Comparison of ENCODE assay signal across 16 cellular contexts in genomic region chr4:20638825-20639224, GRCh38.
"Had no signal": no experiment of that assay in that cellular context is flagged by ENCODE, and none has a peak within 500 bp of the region (broad histone marks: within the 10 kb centered on the region; RNA-seq: fewer than 3 reads in every experiment).

No MANE protein-coding gene starts in this region.

- H3K27ac ChIP-seq: adrenal gland, gastrocnemius medialis, left lung, tibial artery had no signal

- H3K27me3 ChIP-seq: adrenal gland, gastrocnemius medialis, left lung, tibial artery had no signal

- ATAC-seq: activated CD4-positive, alpha-beta T cell treated with anti-CD3 and anti-CD28 coated beads for 36 hours; gastrocnemius medialis; left lung; WTC11 had no signal

- H3K9me3 ChIP-seq: adrenal gland, gastrocnemius medialis, left lung, tibial artery had no signal

- H3K4me1 ChIP-seq: adrenal gland, gastrocnemius medialis, left lung had no signal

- DNase-seq: activated CD4-positive, alpha-beta T cell treated with anti-CD3 and anti-CD28 coated beads for 36 hours; activated CD4-positive, alpha-beta T cell treated with anti-CD3 and anti-CD28 coated beads, Interleukin-2, amount 50 U/mL, for 48 hours; activated gamma-delta T cell; adrenal gland; cerebellar nuclear complex; cortex of kidney; gastrocnemius medialis; head of caudate nucleus; left lung; occipital lobe; posterior cingulate gyrus; retina; stimulated activated CD4-positive, alpha-beta T cell treated with anti-CD3 and anti-CD28 coated beads, Interleukin-2, amount 100 ng/mL, for 24 hours; stimulated activated naive CD4-positive, alpha-beta T cell treated with Interleukin-2 at 50 U/mL for 16 hours; tibial artery had no signal

- H3K36me3 ChIP-seq: adrenal gland, gastrocnemius medialis, left lung, tibial artery had no signal

- H3K4me3 ChIP-seq: adrenal gland, gastrocnemius medialis, left lung, tibial artery had no signal
